Comparison of ENCODE assay signal across 8 cellular contexts in genomic region chr2:231900486-231900942, GRCh38. TPM values are rescaled to one million over a fixed set of nuclear protein-coding genes. Genes with fewer than 3 reads are reported as not detected.
DNase-seq lines count a peak whose midpoint lies in the region; ATAC-seq, FAIRE-seq and TF ChIP-seq lines count a peak whose summit lies in the region.

No MANE protein-coding gene starts in this region.

- H3K4me3 ChIP-seq in esophagus squamous epithelium: no peak overlapping the region
- H3K4me3 ChIP-seq in naive thymus-derived CD4-positive, alpha-beta T cell (ENCODE audit: low read length): no peak overlapping the region

- no peak overlapping the region for H3K4me3 Mint-ChIP-seq in naive thymus-derived CD4-positive, alpha-beta T cell
- H3K4me3 Mint-ChIP-seq in stimulated activated naive CD8-positive, alpha-beta T cell treated with anti-CD3 and anti-CD28 coated beads, Interleukin-15, amount 100 ng/mL, for 72 hours: no peak overlapping the region

- no peak overlapping the region for H3K27ac ChIP-seq in esophagus squamous epithelium
- no peak overlapping the region for H3K27ac ChIP-seq in naive thymus-derived CD4-positive, alpha-beta T cell (ENCODE audit: low read depth, low read length)

- ATAC-seq in naive thymus-derived CD4-positive, alpha-beta T cell: peak; percentile 67
- peak; percentile 74 for ATAC-seq in stimulated activated naive CD8-positive, alpha-beta T cell treated with anti-CD3 and anti-CD28 coated beads, Interleukin-15, amount 100 ng/mL, for 72 hours
- ATAC-seq in HG02759 (IDR thresholded peaks at IDR 0.05; ENCODE audit: unreplicated experiment): no peak

- DNase-seq in GM19239 (ENCODE audit: insufficient read length, low spot score) (peak; percentile 71), NOMO-1 (lab: John Stamatoyannopoulos, UW; ENCODE audit: unreplicated experiment in 2 of 2) (peak; percentile 72 to 74), esophagus squamous epithelium (lab: John Stamatoyannopoulos, UW) (no peak), NCI-H2227 (lab: John Stamatoyannopoulos, UW; ENCODE audit: unreplicated experiment) (no peak)
- DNase-seq in activated CD8-positive, alpha-beta memory T cell treated with anti-CD3 and anti-CD28 coated beads for 48 hours (ENCODE audit: low read depth in 2 of 3, low spot score in 2 of 3): peak; percentile 25 to 65 (median 44)
- peak in 8 of 9 donors; percentile 11 to 74 (median 22) for DNase-seq in naive thymus-derived CD4-positive, alpha-beta T cell
- peak; percentile 63 to 65 for DNase-seq in stimulated activated naive CD8-positive, alpha-beta T cell treated with anti-CD3 and anti-CD28 coated beads, Interleukin-15, amount 100 ng/mL, for 72 hours

- intact Hi-C loops in esophagus squamous epithelium (cut with DNase I): loop anchor here (10.0 kb wide), 1 partner anchor 534 kb away; no protein-coding TSS in a partner anchor
- intact Hi-C loops in naive thymus-derived CD4-positive, alpha-beta T cell (cut with micrococcal nuclease): no loop called here

- no peaks in the 10 kb centered on the region for H3K9me3 Mint-ChIP-seq in naive thymus-derived CD4-positive, alpha-beta T cell
- H3K9me3 Mint-ChIP-seq in stimulated activated naive CD8-positive, alpha-beta T cell treated with anti-CD3 and anti-CD28 coated beads, Interleukin-15, amount 100 ng/mL, for 72 hours: no peaks in the 10 kb centered on the region

- TF ChIP-seq CTCF in esophagus squamous epithelium (IDR thresholded peaks at IDR 0.05): peak; percentile 17 to 77 (median 56)

- no peaks in the 10 kb centered on the region for H3K4me1 Mint-ChIP-seq in naive thymus-derived CD4-positive, alpha-beta T cell
- peaks cover 4% of the 10 kb centered on the region for H3K4me1 Mint-ChIP-seq in stimulated activated naive CD8-positive, alpha-beta T cell treated with anti-CD3 and anti-CD28 coated beads, Interleukin-15, amount 100 ng/mL, for 72 hours

- H3K36me3 Mint-ChIP-seq in naive thymus-derived CD4-positive, alpha-beta T cell: no peaks in the 10 kb centered on the region

- no peak for FAIRE-seq in GM19239 (lab: Jason Lieb, UNC)

- H3K9me3 ChIP-seq in esophagus squamous epithelium: no peaks in the 10 kb centered on the region
- H3K9me3 ChIP-seq in naive thymus-derived CD4-positive, alpha-beta T cell (ENCODE audit: control insufficient read depth in 2 of 3, low read length in 3 of 3): no peaks in the 10 kb centered on the region

- no peak for TF ChIP-seq POLR2A in esophagus squamous epithelium (IDR thresholded peaks at IDR 0.05)

- H3K27ac Mint-ChIP-seq in naive thymus-derived CD4-positive, alpha-beta T cell: no peak overlapping the region
- H3K27ac Mint-ChIP-seq in stimulated activated naive CD8-positive, alpha-beta T cell treated with anti-CD3 and anti-CD28 coated beads, Interleukin-15, amount 100 ng/mL, for 72 hours: peak overlapping the region in 1 of 2 donors; percentile 13

- POLR2A ChIA-PET in naive thymus-derived CD4-positive, alpha-beta T cell (lab: Charles Lee): no interaction called here

- peaks cover 0 to 12% (median 5%) of the 10 kb centered on the region in 5 donors for H3K27me3 Mint-ChIP-seq in naive thymus-derived CD4-positive, alpha-beta T cell
- H3K27me3 Mint-ChIP-seq in stimulated activated naive CD8-positive, alpha-beta T cell treated with anti-CD3 and anti-CD28 coated beads, Interleukin-15, amount 100 ng/mL, for 72 hours: peaks cover 15% of the 10 kb centered on the region

- CTCF ChIA-PET in naive thymus-derived CD4-positive, alpha-beta T cell (lab: Charles Lee): interaction anchor here (0.7 to 2.2 kb wide), 6 partner anchors 9 to 539 kb away, joined by 3 to 12 read pairs (median 4); no protein-coding TSS in a partner anchor

- peaks cover 0 to 17% (median 0%) of the 10 kb centered on the region in 4 donors for H3K27me3 ChIP-seq in esophagus squamous epithelium
- no peaks in the 10 kb centered on the region for H3K27me3 ChIP-seq in naive thymus-derived CD4-positive, alpha-beta T cell (ENCODE audit: control insufficient read depth in 2 of 2, insufficient read depth in 2 of 2, low read length in 2 of 2)

- H3K36me3 ChIP-seq in esophagus squamous epithelium: no peaks in the 10 kb centered on the region
- H3K36me3 ChIP-seq in naive thymus-derived CD4-positive, alpha-beta T cell (ENCODE audit: control insufficient read depth in 2 of 3, insufficient read depth in 3 of 3, low read length in 3 of 3): no peaks in the 10 kb centered on the region

- H3K4me1 ChIP-seq in esophagus squamous epithelium: peaks cover 0 to 11% (median 0%) of the 10 kb centered on the region in 3 donors
- no peaks in the 10 kb centered on the region for H3K4me1 ChIP-seq in naive thymus-derived CD4-positive, alpha-beta T cell (ENCODE audit: control insufficient read depth in 2 of 2, insufficient read depth in 2 of 2, low read length in 2 of 2)

- WGBS in esophagus squamous epithelium, 2 donors: 26 to 29% methylated on average over 10 to 21 of the region's 22 CpGs

RNA-seq across cellular contexts. Expression of gene NPPC, which starts 25.7 kb away (rescaled TPM):
- total RNA-seq in esophagus squamous epithelium: 10 to 100 TPM in 1 of 4 donors, under 1 TPM in 1, not detected in 2; 0.49 to 11.2 TPM
- under 1 TPM in 1 of 5 experiments, not detected in 4; 0.58 TPM for total RNA-seq in naive thymus-derived CD4-positive, alpha-beta T cell
- polyA plus RNA-seq in naive thymus-derived CD4-positive, alpha-beta T cell: not detected

Comparison
In these comparisons a context has a peak if more than half of its experiments do, and no peak if none do; other contexts are left out.
1. DNase-seq: peak in GM19239 (single experiment), NOMO-1 (2 of 2), activated CD8-positive, alpha-beta memory T cell treated with anti-CD3 and anti-CD28 coated beads for 48 hours (3 of 3), naive thymus-derived CD4-positive, alpha-beta T cell (8 of 9) and stimulated activated naive CD8-positive, alpha-beta T cell treated with anti-CD3 and anti-CD28 coated beads, Interleukin-15, amount 100 ng/mL, for 72 hours (2 of 2); none in esophagus squamous epithelium (single experiment) and NCI-H2227 (single experiment).